In the genomic region with DNA sequence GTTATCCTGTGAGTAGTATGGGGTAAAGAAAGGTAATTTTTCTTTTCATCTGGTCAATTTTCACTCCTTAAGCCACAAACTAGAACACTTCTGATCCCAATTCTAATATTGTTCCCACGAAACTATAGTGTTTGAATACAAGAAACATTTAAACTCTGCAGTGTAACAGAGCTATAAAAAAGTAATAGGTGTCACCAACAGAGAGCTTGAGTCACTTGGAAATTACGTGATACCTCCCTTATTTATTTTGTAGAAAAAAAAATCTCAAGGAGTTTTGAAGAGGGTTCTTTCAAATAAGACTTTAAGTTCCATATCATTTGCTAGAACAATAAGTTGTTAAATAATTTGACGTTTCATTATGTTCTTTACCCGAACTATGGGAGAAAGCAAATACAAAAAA, we compare ENCODE assay signal across 17 cellular contexts.
DNase-seq lines count a peak whose midpoint lies in the region; ATAC-seq and TF ChIP-seq lines count a peak whose summit lies in the region.
"Had no signal": no experiment of that assay in that cellular context is flagged by ENCODE, and none has a peak within 500 bp of the region (broad histone marks: within the 10 kb centered on the region; RNA-seq: fewer than 3 reads in every experiment).

No MANE protein-coding gene starts in this region.

- no peak overlapping the region; the same call in 1 of the 2 replicates for H2AFZ ChIP-seq in GM23338
- peak overlapping the region; percentile 68 for H2AFZ ChIP-seq in neural progenitor cell (replicated peaks)

- H3F3A ChIP-seq in GM23338 (replicated peaks; ENCODE audit: low read depth) (no peaks in the 10 kb centered on the region), neural progenitor cell (ENCODE audit: low read depth) (no peaks in the 10 kb centered on the region)

- H3K79me2 ChIP-seq in GM23338 (replicated peaks; ENCODE audit: insufficient read depth): no peaks in the 10 kb centered on the region
- no peaks in the 10 kb centered on the region for H3K79me2 ChIP-seq in neural progenitor cell (ENCODE audit: low read depth)

- H3K4me2 ChIP-seq in GM23338: peak overlapping the region; percentile 34; the same call in 1 of the 2 replicates
- no peak overlapping the region for H3K4me2 ChIP-seq in neural progenitor cell
- H3K4me2 ChIP-seq: A549; BLaER1 treated with 17β-estradiol and CSF1 and Interleukin-3, amounts not matched to agents 10 nM and 100 nM had no signal

- H3K27me3 Mint-ChIP-seq in GM23338 (ENCODE audit: insufficient read depth, low read depth, poor library complexity): peaks cover 3% of the 10 kb centered on the region
- no peaks in the 10 kb centered on the region for H3K27me3 Mint-ChIP-seq in endodermal cell (ENCODE audit: insufficient read depth)
- H3K27me3 Mint-ChIP-seq in neural progenitor cell (ENCODE audit: insufficient read depth, low read depth): no peaks in the 10 kb centered on the region
- H3K27me3 Mint-ChIP-seq: B cell; CD4-positive, alpha-beta T cell had no signal

- 83 to 100% methylated on average over 2 to 4 of the region's 4 CpGs for WGBS in endodermal cell (ENCODE audit: insufficient coverage in 1 of 2, insufficient read length in 1 of 2), 2 experiments

- TF ChIP-seq CTCF in GM23338 (conservative IDR thresholded peaks at IDR 0.05; ENCODE audit: low read depth in 2 of 2): no peak
- no peak for TF ChIP-seq CTCF in endodermal cell (conservative IDR thresholded peaks at IDR 0.05)
- no peak for TF ChIP-seq CTCF in neural progenitor cell (IDR thresholded peaks at IDR 0.05)

- H3K9me3 ChIP-seq in endodermal cell (ENCODE audit: control insufficient read depth, low read length) (peaks cover 38% of the 10 kb centered on the region), neural progenitor cell (ENCODE audit: low read depth) (no peaks in the 10 kb centered on the region)
- H3K9me3 ChIP-seq: A549; BLaER1 treated with 17β-estradiol and CSF1 and Interleukin-3, amounts not matched to agents 10 nM and 100 nM; Caco-2 had no signal

- DNase-seq in GM23338 (ENCODE audit: low spot score) (no peak), endodermal cell (no peak), neural progenitor cell (ENCODE audit: low spot score) (no peak), NCI-H226 (no peak)
- DNase-seq: AML-193; Caco-2; Calu3; CD4-positive, alpha-beta T cell; CD8-positive, alpha-beta T cell; DMS79 treated with DMSO at 0.1 percent for 48 hours; GF-D8 had no signal

- H3K4me1 Mint-ChIP-seq in GM23338 (peaks cover 17% of the 10 kb centered on the region; the same call in 2 of the 3 replicates), endodermal cell (peaks cover 40% of the 10 kb centered on the region), neural progenitor cell (peaks cover 6% of the 10 kb centered on the region)
- H3K4me1 Mint-ChIP-seq: B cell had no signal

- peaks cover 15% of the 10 kb centered on the region for H3K4me1 ChIP-seq in GM23338 (ENCODE audit: insufficient read depth)
- peaks cover 3% of the 10 kb centered on the region for H3K4me1 ChIP-seq in endodermal cell (ENCODE audit: control insufficient read depth, insufficient read depth, low read length)
- peaks cover 5% of the 10 kb centered on the region for H3K4me1 ChIP-seq in neural progenitor cell
- H3K4me1 ChIP-seq: A549; BLaER1 treated with 17β-estradiol and CSF1 and Interleukin-3, amounts not matched to agents 10 nM and 100 nM; Caco-2 had no signal

- H3K4me3 ChIP-seq in GM23338 (no peak overlapping the region), endodermal cell (ENCODE audit: low read length) (no peak overlapping the region), neural progenitor cell (no peak overlapping the region)
- H3K4me3 ChIP-seq: A549; BLaER1 treated with 17β-estradiol and CSF1 and Interleukin-3, amounts not matched to agents 10 nM and 100 nM had no signal

- no peaks in the 10 kb centered on the region for H3K36me3 Mint-ChIP-seq in GM23338 (ENCODE audit: low read depth)
- peaks cover 39% of the 10 kb centered on the region for H3K36me3 Mint-ChIP-seq in endodermal cell (ENCODE audit: low read depth)
- H3K36me3 Mint-ChIP-seq in neural progenitor cell: no peaks in the 10 kb centered on the region
- H3K36me3 Mint-ChIP-seq: CD8-positive, alpha-beta T cell had no signal

- no peaks in the 10 kb centered on the region for H3K9me2 ChIP-seq in GM23338 (ENCODE audit: insufficient read depth)

- peak overlapping the region; percentile 51; the same call in 1 of the 2 replicates for H3K27ac ChIP-seq in GM23338 (ENCODE audit: low read depth)
- H3K27ac ChIP-seq in endodermal cell (ENCODE audit: low read depth, low read length): no peak overlapping the region
- no peak overlapping the region for H3K27ac ChIP-seq in neural progenitor cell
- H3K27ac ChIP-seq: 22Rv1; A549; BLaER1 treated with 17β-estradiol and CSF1 and Interleukin-3, amounts not matched to agents 10 nM and 100 nM; C4-2B had no signal

- H3K27me3 ChIP-seq in GM23338 (ENCODE audit: insufficient read depth) (no peaks in the 10 kb centered on the region), endodermal cell (ENCODE audit: control insufficient read depth, insufficient read depth, low read length, poor library complexity, severe bottlenecking) (no peaks in the 10 kb centered on the region), neural progenitor cell (no peaks in the 10 kb centered on the region)
- H3K27me3 ChIP-seq: BLaER1 treated with 17β-estradiol and CSF1 and Interleukin-3, amounts not matched to agents 10 nM and 100 nM had no signal

- no peaks in the 10 kb centered on the region; the same call in 2 of the 3 replicates for H3K9me3 Mint-ChIP-seq in GM23338
- H3K9me3 Mint-ChIP-seq in endodermal cell: peaks cover 28% of the 10 kb centered on the region
- no peaks in the 10 kb centered on the region for H3K9me3 Mint-ChIP-seq in neural progenitor cell

- no peak for ATAC-seq in GM23338
- ATAC-seq in GM19463 (IDR thresholded peaks at IDR 0.05; ENCODE audit: unreplicated experiment): no peak
- ATAC-seq: A549; CD8-positive, alpha-beta T cell had no signal

- H3K36me3 ChIP-seq in GM23338 (ENCODE audit: insufficient read depth) (no peaks in the 10 kb centered on the region), endodermal cell (ENCODE audit: control insufficient read depth, insufficient read depth, low read length) (no peaks in the 10 kb centered on the region), neural progenitor cell (no peaks in the 10 kb centered on the region)
- H3K36me3 ChIP-seq: BLaER1 treated with 17β-estradiol and CSF1 and Interleukin-3, amounts not matched to agents 10 nM and 100 nM had no signal

- H3K27ac Mint-ChIP-seq in GM23338 (no peak overlapping the region), endodermal cell (peak overlapping the region; percentile 75), neural progenitor cell (no peak overlapping the region)
- H3K27ac Mint-ChIP-seq: B cell; CD4-positive, alpha-beta T cell; CD8-positive, alpha-beta T cell had no signal

- H3K4me3 Mint-ChIP-seq in GM23338 (no peak overlapping the region), endodermal cell (no peak overlapping the region), neural progenitor cell (no peak overlapping the region)
- H3K4me3 Mint-ChIP-seq: B cell; CD4-positive, alpha-beta T cell; CD8-positive, alpha-beta T cell had no signal

- H3K9ac ChIP-seq in endodermal cell (ENCODE audit: extremely low read depth, low read length, poor library complexity, severe bottlenecking) (no peak overlapping the region), neural progenitor cell (no peak overlapping the region)
- H3K9ac ChIP-seq: BLaER1 treated with 17β-estradiol and CSF1 and Interleukin-3, amounts not matched to agents 10 nM and 100 nM had no signal

- no peaks in the 10 kb centered on the region for H4K20me1 ChIP-seq in GM23338 (replicated peaks; ENCODE audit: insufficient read depth)
- no peaks in the 10 kb centered on the region for H4K20me1 ChIP-seq in neural progenitor cell (ENCODE audit: low read depth)
- H4K20me1 ChIP-seq: BLaER1 treated with 17β-estradiol and CSF1 and Interleukin-3, amounts not matched to agents 10 nM and 100 nM had no signal

TF ChIP-seq in GM23338, 12 proteins besides CTCF, POLR2A, EP300 and RAD21 (continues in another document):
- TF ChIP-seq ZNF331 (CRISPR knock-in tag; IDR thresholded peaks at IDR 0.05; ENCODE audit: low read depth): no peak
